Comparison of ENCODE assay signal across 12 cellular contexts in genomic region chr2:20452551-20452950, GRCh38. TPM values are rescaled to one million over a fixed set of nuclear protein-coding genes. Genes with fewer than 3 reads are reported as not detected.
A peak's percentile ranks its signal among the peaks of the same experiment; 100 is the strongest.
DNase-seq lines count a peak whose midpoint lies in the region; ATAC-seq, FAIRE-seq and TF ChIP-seq lines count a peak whose summit lies in the region.
"Had no signal": no experiment of that assay in that cellular context is flagged by ENCODE, and none has a peak within 500 bp of the region (broad histone marks: within the 10 kb centered on the region; RNA-seq: fewer than 3 reads in every experiment).

No MANE protein-coding gene starts in this region.

- no peaks in the 10 kb centered on the region for H3K9me3 ChIP-seq in A549

- CTCF ChIA-PET in A549 (lab: Yijun Ruan, JAX), result interaction anchor here (0.6 to 10.5 kb wide), 23 partner anchors 9 to 199 kb away, joined by 3 to 210 read pairs (median 5); partner anchors contain the start of gene HS1BP3

- H3K4me1 ChIP-seq in A549, result peaks cover 23% of the 10 kb centered on the region

- TF ChIP-seq POLR2A in A549 (IDR thresholded peaks at IDR 0.05; ENCODE audit: low read length), result no peak

- H3K4me3 ChIP-seq in A549 (no peak overlapping the region), epithelial cell of proximal tubule (ENCODE audit: low read depth, low read length) (no peak overlapping the region)

- peak; percentile 14 to 31; a peak in 4 of 6 replicates for ATAC-seq in A549
- ATAC-seq in HG02588 (IDR thresholded peaks at IDR 0.05; ENCODE audit: unreplicated experiment), result no peak
- ATAC-seq in HG03108 (IDR thresholded peaks at IDR 0.05; ENCODE audit: unreplicated experiment), result no peak

- H3K4me2 ChIP-seq in A549, result no peak overlapping the region

- TF ChIP-seq EP300 in A549 (IDR thresholded peaks at IDR 0.05), result no peak

- FAIRE-seq in A549 (lab: Jason Lieb, UNC), result no peak
- FAIRE-seq: frontal cortex had no signal

- TF ChIP-seq RAD21 in A549 (conservative IDR thresholded peaks at IDR 0.05 in 1 of 2, IDR thresholded peaks at IDR 0.05 in 1 of 2), result peak; percentile 35 to 55; a peak in 2 of 5 replicates

- DNase-seq in A549 (ENCODE audit: low read depth in 1 of 2, low spot score in 1 of 2) (peak in 1 of 2 experiments; percentile 61), NCI-H69 (lab: John Stamatoyannopoulos, UW) (peak; percentile 14), epithelial cell of proximal tubule (ENCODE audit: low read depth) (no peak), midbrain (lab: John Stamatoyannopoulos, UW) (peak; percentile 32), HPDE6-E6E7 (ENCODE audit: extremely low spot score) (no peak), NCI-H1105 (lab: John Stamatoyannopoulos, UW) (no peak)
- DNase-seq: activated T-cell treated with anti-CD3 and anti-CD28 coated beads, Interleukin-2, amount 50 U/mL, for 48 hours; NCI-H1092 treated with DMSO at 0.1 percent for 48 hours had no signal

- WGBS in A549 (ENCODE audit: missing lambda C conversion rate), result 61% methylated on average over 4 of the region's 4 CpGs

- peak overlapping the region in 1 of 2 experiments; percentile 15; a peak in 2 of 6 replicates for H3K27ac ChIP-seq in A549
- H3K27ac ChIP-seq: C4-2B had no signal

- no peak for TF ChIP-seq CTCF in A549 (IDR thresholded peaks at IDR 0.05)
- peak; percentile 51 for TF ChIP-seq CTCF in epithelial cell of proximal tubule (conservative IDR thresholded peaks at IDR 0.05; ENCODE audit: low read depth, low read length)

- POLR2A ChIA-PET in A549 (lab: Yijun Ruan, JAX), result interaction anchor here (0.8 kb wide), 1 partner anchor 187 kb away, joined by 3 read pairs; no protein-coding TSS in a partner anchor

TF ChIP-seq in A549, 52 proteins besides CTCF, POLR2A, EP300 and RAD21:
- TF ChIP-seq, protein P1, sequence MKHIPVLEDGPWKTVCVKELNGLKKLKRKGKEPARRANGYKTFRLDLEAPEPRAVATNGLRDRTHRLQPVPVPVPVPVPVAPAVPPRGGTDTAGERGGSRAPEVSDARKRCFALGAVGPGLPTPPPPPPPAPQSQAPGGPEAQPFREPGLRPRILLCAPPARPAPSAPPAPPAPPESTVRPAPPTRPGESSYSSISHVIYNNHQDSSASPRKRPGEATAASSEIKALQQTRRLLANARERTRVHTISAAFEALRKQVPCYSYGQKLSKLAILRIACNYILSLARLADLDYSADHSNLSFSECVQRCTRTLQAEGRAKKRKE (CRISPR knock-in tag; IDR thresholded peaks at IDR 0.05; ENCODE audit: low read depth), result no peak
- peak; percentile 18; the same call in 1 of the 3 replicates for TF ChIP-seq SMC3 (IDR thresholded peaks at IDR 0.05)

RNA-seq across cellular contexts. Expression of gene RHOB, which starts 5.7 kb away (rescaled TPM):
- polyA plus RNA-seq in A549 (2011; rRNA removed), result 110 and 157 TPM in 2 replicates
- 188 and 248 TPM in 2 replicates for polyA plus RNA-seq in A549 (2012; cell fraction: cytosol; rRNA removed)
- 254 and 349 TPM in 2 replicates for polyA plus RNA-seq in A549 (2012; cell fraction: nucleus; rRNA removed)
- polyA plus RNA-seq in A549 (2017; fragmentation: RNase III; extraction: RNeasy Plus Mini Kit Qiagen cat#74134 plus additional on column Dnase treatment), result 84.5 to 99.9 TPM (median 87.1 TPM) in 3 replicates
- 40.0 and 55.9 TPM in 2 replicates for polyA minus RNA-seq in A549 (2011; rRNA and poly(A)+ RNA removed)
- total RNA-seq in epithelial cell of proximal tubule, result 160 and 161 TPM in 2 replicates

Comparison
In these comparisons a context has a peak if more than half of its experiments do, and no peak if none do; other contexts are left out.
1. ATAC-seq: peak in A549 (2 of 2); none in HG02588 (single experiment) and HG03108 (single experiment).
2. DNase-seq: peak in NCI-H69 (single experiment) and midbrain (single experiment); none in epithelial cell of proximal tubule (single experiment), HPDE6-E6E7 (single experiment) and NCI-H1105 (single experiment).